10 cellular contexts compared by ENCODE assay signal in genomic region chr15:40291088-40291574, GRCh38. TPM values are rescaled to one million over a fixed set of nuclear protein-coding genes. Genes with fewer than 3 reads are reported as not detected.
DNase-seq lines count a peak whose midpoint lies in the region; ATAC-seq and TF ChIP-seq lines count a peak whose summit lies in the region.
"Had no signal": no experiment of that assay in that cellular context is flagged by ENCODE, and none has a peak within 500 bp of the region (broad histone marks: within the 10 kb centered on the region; RNA-seq: fewer than 3 reads in every experiment).

No MANE protein-coding gene starts in this region.

- no peaks in the 10 kb centered on the region for H3K36me3 Mint-ChIP-seq in neural crest cell (ENCODE audit: low read depth)
- peaks cover 2% of the 10 kb centered on the region for H3K36me3 Mint-ChIP-seq in activated naive CD4-positive, alpha-beta T cell treated with anti-CD3 and anti-CD28 coated beads for 36 hours (ENCODE audit: low read depth)
- H3K36me3 Mint-ChIP-seq in effector memory CD8-positive, alpha-beta T cell (ENCODE audit: insufficient read depth), result peaks cover 8% of the 10 kb centered on the region

- DNase-seq in DMS53 treated with DMSO at 0.1 percent for 48 hours (lab: John Stamatoyannopoulos, UW; ENCODE audit: unreplicated experiment), result peak; percentile 17
- DNase-seq in NCI-H526 treated with DMSO at 0.1 percent for 48 hours (lab: John Stamatoyannopoulos, UW), result peak; percentile 46
- DNase-seq in neural crest cell (ENCODE audit: low read depth, low spot score), result peak; percentile 55
- no peak for DNase-seq in activated naive CD4-positive, alpha-beta T cell treated with anti-CD3 and anti-CD28 coated beads for 36 hours
- no peak for DNase-seq in effector memory CD8-positive, alpha-beta T cell
- no peak for DNase-seq in medulla oblongata (ENCODE audit: extremely low spot score)
- DNase-seq: T-cell had no signal

- no peak overlapping the region for H3K27ac Mint-ChIP-seq in neural crest cell (ENCODE audit: unreplicated experiment)
- no peak overlapping the region for H3K27ac Mint-ChIP-seq in activated naive CD4-positive, alpha-beta T cell treated with anti-CD3 and anti-CD28 coated beads for 36 hours
- no peak overlapping the region for H3K27ac Mint-ChIP-seq in effector memory CD8-positive, alpha-beta T cell
- H3K27ac Mint-ChIP-seq: T-cell had no signal

- TF ChIP-seq CTCF in neural crest cell (conservative IDR thresholded peaks at IDR 0.05), result no peak

- CTCF ChIA-PET in activated naive CD4-positive, alpha-beta T cell treated with anti-CD3 and anti-CD28 coated beads for 36 hours (lab: Charles Lee), result interaction anchor here (0.7 to 4.8 kb wide), 9 partner anchors 11 to 414 kb away, joined by 3 to 40 read pairs (median 5); partner anchors contain the start of gene PLCB2

- ATAC-seq in esophagus mucosa, result peak; percentile 71
- ATAC-seq in GM21447 (IDR thresholded peaks at IDR 0.05; ENCODE audit: unreplicated experiment), result no peak
- no peak for ATAC-seq in effector memory CD8-positive, alpha-beta T cell (replicated peaks)
- ATAC-seq: T-cell had no signal

- intact Hi-C loops in activated naive CD4-positive, alpha-beta T cell treated with anti-CD3 and anti-CD28 coated beads for 36 hours (cut with micrococcal nuclease), result no loop called here

- no peak overlapping the region for H3K4me3 Mint-ChIP-seq in neural crest cell
- H3K4me3 Mint-ChIP-seq in activated naive CD4-positive, alpha-beta T cell treated with anti-CD3 and anti-CD28 coated beads for 36 hours, result no peak overlapping the region
- no peak overlapping the region for H3K4me3 Mint-ChIP-seq in effector memory CD8-positive, alpha-beta T cell
- H3K4me3 Mint-ChIP-seq: T-cell had no signal

- no peaks in the 10 kb centered on the region for H3K9me3 Mint-ChIP-seq in neural crest cell
- no peaks in the 10 kb centered on the region for H3K9me3 Mint-ChIP-seq in activated naive CD4-positive, alpha-beta T cell treated with anti-CD3 and anti-CD28 coated beads for 36 hours
- H3K9me3 Mint-ChIP-seq in effector memory CD8-positive, alpha-beta T cell, result no peaks in the 10 kb centered on the region
- H3K9me3 Mint-ChIP-seq: T-cell had no signal

- peaks cover 31% of the 10 kb centered on the region for H3K4me1 Mint-ChIP-seq in neural crest cell
- no peaks in the 10 kb centered on the region for H3K4me1 Mint-ChIP-seq in activated naive CD4-positive, alpha-beta T cell treated with anti-CD3 and anti-CD28 coated beads for 36 hours (ENCODE audit: low read depth)
- H3K4me1 Mint-ChIP-seq in effector memory CD8-positive, alpha-beta T cell (ENCODE audit: low read depth in 2 of 2), result peaks cover 0 to 4% of the 10 kb centered on the region in 2 donors
- H3K4me1 Mint-ChIP-seq: T-cell had no signal

- peaks cover 28% of the 10 kb centered on the region for H3K27me3 Mint-ChIP-seq in neural crest cell (ENCODE audit: low read depth)
- no peaks in the 10 kb centered on the region for H3K27me3 Mint-ChIP-seq in activated naive CD4-positive, alpha-beta T cell treated with anti-CD3 and anti-CD28 coated beads for 36 hours (ENCODE audit: low read depth)
- H3K27me3 Mint-ChIP-seq in effector memory CD8-positive, alpha-beta T cell, result no peaks in the 10 kb centered on the region
- H3K27me3 Mint-ChIP-seq: T-cell had no signal

RNA-seq across cellular contexts. Expression of gene ANKRD63, which starts 8.3 kb away (rescaled TPM):
- total RNA-seq in esophagus mucosa (not detected), neural crest cell (not detected in 2 replicates)
- not detected for total RNA-seq in activated naive CD4-positive, alpha-beta T cell treated with anti-CD3 and anti-CD28 coated beads for 36 hours
- total RNA-seq: liver had no signal

RNA-seq across cellular contexts. Expression of gene PLCB2, which starts 16.6 kb away (rescaled TPM):
- total RNA-seq in esophagus mucosa (4.2 TPM), neural crest cell (8.7 and 8.8 TPM in 2 replicates)
- total RNA-seq in activated naive CD4-positive, alpha-beta T cell treated with anti-CD3 and anti-CD28 coated beads for 36 hours, result 10 to 100 TPM; 55.0 to 56.7 TPM

RNA-seq across cellular contexts. Expression of gene INAFM2, which starts 32.4 kb away (rescaled TPM):
- total RNA-seq in esophagus mucosa (7.1 TPM), neural crest cell (22.8 and 27.5 TPM in 2 replicates)
- total RNA-seq in activated naive CD4-positive, alpha-beta T cell treated with anti-CD3 and anti-CD28 coated beads for 36 hours, result 1 to 10 TPM; 4.9 to 6.5 TPM

RNA-seq across cellular contexts. Expression of gene CCDC9B, which starts 49.6 kb away (rescaled TPM):
- 21.3 TPM for total RNA-seq in esophagus mucosa
- 0.33 TPM in 1 of 2 replicates, not detected in the other for total RNA-seq in neural crest cell
- total RNA-seq in activated naive CD4-positive, alpha-beta T cell treated with anti-CD3 and anti-CD28 coated beads for 36 hours, result 1 to 10 TPM; 1.9 to 2.2 TPM

RNA-seq across cellular contexts. Expression of gene PAK6, which starts 52.3 kb away (rescaled TPM):
- total RNA-seq in esophagus mucosa (25.3 TPM), neural crest cell (0.28 and 0.93 TPM in 2 replicates)
- not detected for total RNA-seq in activated naive CD4-positive, alpha-beta T cell treated with anti-CD3 and anti-CD28 coated beads for 36 hours

Comparison
In these comparisons a context has a peak if more than half of its experiments do, and no peak if none do; other contexts are left out.
1. DNase-seq: peak in DMS53 treated with DMSO at 0.1 percent for 48 hours (single experiment), NCI-H526 treated with DMSO at 0.1 percent for 48 hours (single experiment) and neural crest cell (single experiment); none in activated naive CD4-positive, alpha-beta T cell treated with anti-CD3 and anti-CD28 coated beads for 36 hours (single experiment), effector memory CD8-positive, alpha-beta T cell (0 of 3) and medulla oblongata (single experiment).